ENCODE assay signal across 8 cellular contexts in genomic region chr10:14971867-14972448, GRCh38. TPM values are rescaled to one million over a fixed set of nuclear protein-coding genes. Genes with fewer than 3 reads are reported as not detected.
DNase-seq lines count a peak whose midpoint lies in the region; ATAC-seq and TF ChIP-seq lines count a peak whose summit lies in the region.

No MANE protein-coding gene starts in this region.

- H3K4me3 ChIP-seq in GM12865 (ENCODE audit: low read depth, low read length) = no peak overlapping the region

- TF ChIP-seq CTCF in GM12865 (IDR thresholded peaks at IDR 0.05; ENCODE audit: insufficient read depth, low read depth, low read length, missing control alignments) (peak; percentile 61), type B pancreatic cell (conservative IDR thresholded peaks at IDR 0.05) (peak; percentile 68)

- no peak overlapping the region for H3K27ac Mint-ChIP-seq in type B pancreatic cell

- DNase-seq in GM12865 (ENCODE audit: low read depth) (peak; percentile 42), OCI-M1 (lab: John Stamatoyannopoulos, UW) (peak; percentile 73), left kidney (ENCODE audit: low read depth, low spot score) (peak; percentile 59), type B pancreatic cell (ENCODE audit: extremely low spot score, unreplicated experiment) (no peak)
- DNase-seq in activated naive CD8-positive, alpha-beta T cell treated with anti-CD3 and anti-CD28 coated beads, Interleukin-2, amount 50 U/mL, for 16 hours (ENCODE audit: low read depth, low spot score) = peak; percentile 13

- H3K36me3 Mint-ChIP-seq in type B pancreatic cell = no peaks in the 10 kb centered on the region

- no peaks in the 10 kb centered on the region for H3K4me1 Mint-ChIP-seq in type B pancreatic cell (ENCODE audit: unreplicated experiment)

- peaks cover 21% of the 10 kb centered on the region for H3K27me3 Mint-ChIP-seq in type B pancreatic cell

- no peak for ATAC-seq in HG02623 (IDR thresholded peaks at IDR 0.05; ENCODE audit: unreplicated experiment)
- ATAC-seq in GM21526 (IDR thresholded peaks at IDR 0.05; ENCODE audit: low FRiP score, unreplicated experiment) = no peak
- ATAC-seq in GM18867 (IDR thresholded peaks at IDR 0.05; ENCODE audit: unreplicated experiment) = no peak

- no peaks in the 10 kb centered on the region for H3K9me3 Mint-ChIP-seq in type B pancreatic cell

- H3K4me3 Mint-ChIP-seq in type B pancreatic cell = no peak overlapping the region

RNA-seq across cellular contexts. Expression of gene MEIG1, which starts 12.8 kb away (rescaled TPM):
- total RNA-seq in type B pancreatic cell (ENCODE audit: low replicate concordance) = 2.8 TPM in 1 of 2 replicates, not detected in the other

RNA-seq across cellular contexts. Expression of gene DCLRE1C, which starts 18.1 kb away (rescaled TPM):
- total RNA-seq in type B pancreatic cell (ENCODE audit: low replicate concordance) = 10.1 and 15.0 TPM in 2 replicates
